ENCODE assay signal across 14 cellular contexts in the genomic region with DNA sequence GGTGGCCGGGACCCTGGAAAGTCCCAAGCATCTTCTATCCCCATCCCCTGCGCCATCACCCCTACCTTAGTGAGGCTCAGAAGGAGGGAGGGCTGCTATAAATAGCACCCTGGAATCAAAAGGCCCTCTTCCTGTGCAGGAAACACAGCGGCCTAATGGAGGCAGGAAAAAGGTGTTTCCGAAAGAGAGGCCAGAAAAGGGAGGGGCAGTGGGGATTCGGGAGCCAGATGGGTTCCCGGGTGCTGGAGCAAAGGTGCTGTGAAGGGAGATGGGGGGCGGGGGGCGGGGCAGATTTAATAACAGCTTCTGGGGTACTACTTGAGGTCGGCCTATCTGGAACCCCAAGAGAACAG.
"Had no signal": no experiment of that assay in that cellular context is flagged by ENCODE, and none has a peak within 500 bp of the region (broad histone marks: within the 10 kb centered on the region; RNA-seq: fewer than 3 reads in every experiment).

No MANE protein-coding gene starts in this region.

- DNase-seq: activated B cell treated with CpG ODN at 0.5 μM for 24 hours; activated CD4-positive, alpha-beta T cell treated with anti-CD3 and anti-CD28 coated beads, Interleukin-2, amount 50 U/mL, for 1 hour; activated naive CD4-positive, alpha-beta T cell treated with anti-CD3 and anti-CD28 coated beads, Interleukin-2, amount 10 ng/mL, durations not matched to agents 7 days and 5 days; caudate nucleus; foreskin fibroblast; natural killer cell; nucleus accumbens; SK-N-SH; stimulated activated CD4-positive, alpha-beta T cell treated with anti-CD3 and anti-CD28 coated beads, Interleukin-4, amount 100 ng/mL, for 1 hour; stimulated activated CD8-positive, alpha-beta memory T cell treated with anti-CD3 and anti-CD28 coated beads, Interleukin-4, amount 100 ng/mL, for 48 hours; stimulated activated naive CD8-positive, alpha-beta T cell treated with anti-CD3 and anti-CD28 coated beads, Interleukin-15, Interleukin-2, amounts not matched to agents 100 U/mL and 50 U/mL, for 24 hours; T-helper 17 cell had no signal

- H3K9me3 ChIP-seq: esophagus muscularis mucosa, SK-N-SH had no signal

- H3K36me3 ChIP-seq: esophagus muscularis mucosa had no signal

- ATAC-seq: natural killer cell; stimulated activated naive CD8-positive, alpha-beta T cell treated with anti-CD3 and anti-CD28 coated beads, Interleukin-15, Interleukin-2, amounts not matched to agents 100 U/mL and 50 U/mL, for 24 hours; T-helper 17 cell had no signal

- H3K27me3 ChIP-seq: esophagus muscularis mucosa had no signal

- H3K4me3 ChIP-seq: coronary artery, esophagus muscularis mucosa had no signal
